Comparison of ENCODE assay signal across 1 cellular context in the genomic region with DNA sequence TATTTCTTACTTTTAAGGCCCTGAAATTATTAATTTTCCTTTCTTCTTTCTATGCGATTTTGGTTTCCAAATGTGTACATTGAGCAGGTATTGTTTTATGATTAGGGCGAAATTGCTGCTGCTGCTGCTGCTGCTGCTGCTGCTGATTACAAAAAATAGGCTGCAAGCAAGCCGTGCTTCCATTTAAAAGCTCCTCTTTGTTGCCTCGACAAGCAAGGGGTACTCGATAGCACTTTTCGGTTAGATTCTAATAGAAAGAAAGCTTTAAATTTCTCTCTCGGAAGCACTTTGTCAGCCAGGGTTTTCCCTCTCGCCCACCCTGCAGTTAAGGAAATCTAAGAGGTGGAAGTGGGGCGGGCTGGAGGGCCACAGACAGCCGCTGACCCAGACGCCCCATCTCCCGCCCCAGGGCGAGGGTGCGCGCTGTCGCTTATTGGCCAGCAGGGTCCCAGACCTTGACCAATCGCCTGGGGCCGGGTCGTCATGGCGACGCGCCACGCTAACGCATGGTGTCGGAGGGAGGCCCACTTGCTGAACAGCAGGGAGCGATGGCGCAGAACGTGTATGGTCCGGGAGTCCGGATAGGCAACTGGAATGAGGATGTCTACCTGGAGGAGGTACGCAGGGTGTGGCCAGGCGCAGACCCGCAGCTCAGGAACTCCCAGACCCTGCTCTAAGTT.
TF ChIP-seq lines count a peak whose summit lies in the region.

A gene with protein sequence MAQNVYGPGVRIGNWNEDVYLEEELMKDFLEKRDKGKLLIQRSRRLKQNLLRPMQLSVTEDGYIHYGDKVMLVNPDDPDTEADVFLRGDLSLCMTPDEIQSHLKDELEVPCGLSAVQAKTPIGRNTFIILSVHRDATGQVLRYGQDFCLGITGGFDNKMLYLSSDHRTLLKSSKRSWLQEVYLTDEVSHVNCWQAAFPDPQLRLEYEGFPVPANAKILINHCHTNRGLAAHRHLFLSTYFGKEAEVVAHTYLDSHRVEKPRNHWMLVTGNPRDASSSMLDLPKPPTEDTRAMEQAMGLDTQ (plus strand): TSS at position 489 of the 680 bp plus-strand sequence. CDS start 60 bp downstream, at position 549.

TF ChIP-seq in IMR-90, 13 proteins besides CTCF, POLR2A, EP300 and RAD21:
- TF ChIP-seq MXI1 (IDR thresholded peaks at IDR 0.05; ENCODE audit: borderline replicate concordance, low read depth, low read length) = peak; percentile 58; the same call in 1 of the 2 replicates
- no peak for TF ChIP-seq CEBPB (IDR thresholded peaks at IDR 0.05; ENCODE audit: low read depth, low read length)
